ENCODE assay signal across 1 cellular context in genomic region chr1:234985007-234985370, GRCh38.
TF ChIP-seq lines count a peak whose summit lies in the region.

No MANE protein-coding gene starts in this region.

TF ChIP-seq in GM23338, 12 proteins besides CTCF, POLR2A, EP300 and RAD21 (continued from another document):
- TF ChIP-seq REST (IDR thresholded peaks at IDR 0.05; ENCODE audit: unreplicated experiment), result no peak
TF ChIP-seq in GM23338: peak in this region for 0.
